Comparison of ENCODE assay signal across 1 cellular context in the genomic region with DNA sequence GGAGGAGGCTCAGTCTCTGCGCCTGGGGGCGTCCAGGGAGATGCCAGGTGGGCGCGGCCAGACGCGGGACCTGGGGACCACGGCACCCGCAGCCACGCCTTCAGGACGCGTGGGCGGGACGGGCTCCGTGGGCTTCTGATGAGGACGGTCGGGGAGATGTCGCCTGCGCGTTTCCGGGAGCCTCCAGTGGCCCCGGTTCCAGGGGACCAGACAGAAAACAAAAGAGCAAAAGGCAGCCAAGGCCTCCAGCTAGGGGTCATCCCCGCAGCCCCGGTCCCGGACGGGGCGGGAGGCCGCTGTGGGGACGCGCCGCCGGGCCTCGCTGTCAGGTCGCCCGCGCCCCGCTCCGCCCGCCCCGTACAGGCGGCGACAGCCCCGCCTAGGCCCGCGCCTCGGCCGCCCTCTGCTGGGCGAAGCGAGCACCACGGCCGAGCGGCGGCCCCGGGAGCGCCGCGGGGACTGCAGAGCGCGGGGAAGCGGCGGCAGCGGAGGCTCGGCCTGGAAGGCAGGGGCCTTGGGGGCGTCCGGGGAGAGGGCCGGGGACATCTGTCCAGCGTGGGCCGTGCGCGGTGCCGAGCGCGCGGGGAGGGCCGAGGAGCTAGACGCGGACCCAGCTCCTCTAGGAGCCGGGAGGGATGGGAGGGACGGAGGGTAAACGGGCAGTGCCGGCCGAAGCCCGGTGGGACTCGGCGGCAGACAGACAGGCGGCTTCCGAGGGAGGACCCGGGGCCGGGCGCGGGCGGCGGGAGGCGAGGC.
TF ChIP-seq lines count a peak whose summit lies in the region.

No MANE protein-coding gene starts in this region.

TF ChIP-seq in K562, 482 proteins besides CTCF, POLR2A, EP300 and RAD21 (continued from another document and continues in another):
- TF ChIP-seq, protein P1, sequence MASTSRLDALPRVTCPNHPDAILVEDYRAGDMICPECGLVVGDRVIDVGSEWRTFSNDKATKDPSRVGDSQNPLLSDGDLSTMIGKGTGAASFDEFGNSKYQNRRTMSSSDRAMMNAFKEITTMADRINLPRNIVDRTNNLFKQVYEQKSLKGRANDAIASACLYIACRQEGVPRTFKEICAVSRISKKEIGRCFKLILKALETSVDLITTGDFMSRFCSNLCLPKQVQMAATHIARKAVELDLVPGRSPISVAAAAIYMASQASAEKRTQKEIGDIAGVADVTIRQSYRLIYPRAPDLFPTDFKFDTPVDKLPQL (IDR thresholded peaks at IDR 0.05; ENCODE audit: extremely low read depth, insufficient read length), result no peak
- TF ChIP-seq GATAD2B (IDR thresholded peaks at IDR 0.05; ENCODE audit: borderline replicate concordance), result peak; percentile 96
- TF ChIP-seq, protein P2, sequence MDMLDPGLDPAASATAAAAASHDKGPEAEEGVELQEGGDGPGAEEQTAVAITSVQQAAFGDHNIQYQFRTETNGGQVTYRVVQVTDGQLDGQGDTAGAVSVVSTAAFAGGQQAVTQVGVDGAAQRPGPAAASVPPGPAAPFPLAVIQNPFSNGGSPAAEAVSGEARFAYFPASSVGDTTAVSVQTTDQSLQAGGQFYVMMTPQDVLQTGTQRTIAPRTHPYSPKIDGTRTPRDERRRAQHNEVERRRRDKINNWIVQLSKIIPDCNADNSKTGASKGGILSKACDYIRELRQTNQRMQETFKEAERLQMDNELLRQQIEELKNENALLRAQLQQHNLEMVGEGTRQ (CRISPR knock-in tag; IDR thresholded peaks at IDR 0.05), result no peak
- TF ChIP-seq, protein P3, sequence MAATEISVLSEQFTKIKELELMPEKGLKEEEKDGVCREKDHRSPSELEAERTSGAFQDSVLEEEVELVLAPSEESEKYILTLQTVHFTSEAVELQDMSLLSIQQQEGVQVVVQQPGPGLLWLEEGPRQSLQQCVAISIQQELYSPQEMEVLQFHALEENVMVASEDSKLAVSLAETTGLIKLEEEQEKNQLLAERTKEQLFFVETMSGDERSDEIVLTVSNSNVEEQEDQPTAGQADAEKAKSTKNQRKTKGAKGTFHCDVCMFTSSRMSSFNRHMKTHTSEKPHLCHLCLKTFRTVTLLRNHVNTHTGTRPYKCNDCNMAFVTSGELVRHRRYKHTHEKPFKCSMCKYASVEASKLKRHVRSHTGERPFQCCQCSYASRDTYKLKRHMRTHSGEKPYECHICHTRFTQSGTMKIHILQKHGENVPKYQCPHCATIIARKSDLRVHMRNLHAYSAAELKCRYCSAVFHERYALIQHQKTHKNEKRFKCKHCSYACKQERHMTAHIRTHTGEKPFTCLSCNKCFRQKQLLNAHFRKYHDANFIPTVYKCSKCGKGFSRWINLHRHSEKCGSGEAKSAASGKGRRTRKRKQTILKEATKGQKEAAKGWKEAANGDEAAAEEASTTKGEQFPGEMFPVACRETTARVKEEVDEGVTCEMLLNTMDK (IDR thresholded peaks at IDR 0.05; ENCODE audit: borderline replicate concordance, insufficient read depth, low read depth, low read length, poor library complexity, severe bottlenecking), result peak; percentile 89
- TF ChIP-seq CEBPB (tag; IDR thresholded peaks at IDR 0.05), result no peak
- no peak for TF ChIP-seq ZNF717 (CRISPR knock-in tag; IDR thresholded peaks at IDR 0.05)
- no peak for TF ChIP-seq FOXM1 (IDR thresholded peaks at IDR 0.05; ENCODE audit: low read depth)
- no peak for TF ChIP-seq FOXM1 (CRISPR knock-in tag; IDR thresholded peaks at IDR 0.05; ENCODE audit: low read depth)
- TF ChIP-seq PPARD (CRISPR knock-in tag; IDR thresholded peaks at IDR 0.05), result no peak
- TF ChIP-seq, protein P4, sequence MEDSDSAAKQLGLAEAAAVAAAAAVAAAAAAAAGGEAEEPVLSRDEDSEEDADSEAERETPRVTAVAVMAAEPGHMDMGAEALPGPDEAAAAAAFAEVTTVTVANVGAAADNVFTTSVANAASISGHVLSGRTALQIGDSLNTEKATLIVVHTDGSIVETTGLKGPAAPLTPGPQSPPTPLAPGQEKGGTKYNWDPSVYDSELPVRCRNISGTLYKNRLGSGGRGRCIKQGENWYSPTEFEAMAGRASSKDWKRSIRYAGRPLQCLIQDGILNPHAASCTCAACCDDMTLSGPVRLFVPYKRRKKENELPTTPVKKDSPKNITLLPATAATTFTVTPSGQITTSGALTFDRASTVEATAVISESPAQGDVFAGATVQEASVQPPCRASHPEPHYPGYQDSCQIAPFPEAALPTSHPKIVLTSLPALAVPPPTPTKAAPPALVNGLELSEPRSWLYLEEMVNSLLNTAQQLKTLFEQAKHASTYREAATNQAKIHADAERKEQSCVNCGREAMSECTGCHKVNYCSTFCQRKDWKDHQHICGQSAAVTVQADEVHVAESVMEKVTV (CRISPR knock-in tag; IDR thresholded peaks at IDR 0.05), result no peak
- TF ChIP-seq, protein P5, sequence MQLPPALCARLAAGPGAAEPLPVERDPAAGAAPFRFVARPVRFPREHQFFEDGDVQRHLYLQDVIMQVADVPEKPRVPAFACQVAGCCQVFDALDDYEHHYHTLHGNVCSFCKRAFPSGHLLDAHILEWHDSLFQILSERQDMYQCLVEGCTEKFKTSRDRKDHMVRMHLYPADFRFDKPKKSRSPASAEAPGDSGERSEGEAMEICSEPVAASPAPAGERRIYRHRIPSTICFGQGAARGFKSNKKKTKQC (CRISPR knock-in tag; IDR thresholded peaks at IDR 0.05), result 0 out of 2 replicates have a peak, but pooled peaks have one; percentile 83
- TF ChIP-seq, protein P6, sequence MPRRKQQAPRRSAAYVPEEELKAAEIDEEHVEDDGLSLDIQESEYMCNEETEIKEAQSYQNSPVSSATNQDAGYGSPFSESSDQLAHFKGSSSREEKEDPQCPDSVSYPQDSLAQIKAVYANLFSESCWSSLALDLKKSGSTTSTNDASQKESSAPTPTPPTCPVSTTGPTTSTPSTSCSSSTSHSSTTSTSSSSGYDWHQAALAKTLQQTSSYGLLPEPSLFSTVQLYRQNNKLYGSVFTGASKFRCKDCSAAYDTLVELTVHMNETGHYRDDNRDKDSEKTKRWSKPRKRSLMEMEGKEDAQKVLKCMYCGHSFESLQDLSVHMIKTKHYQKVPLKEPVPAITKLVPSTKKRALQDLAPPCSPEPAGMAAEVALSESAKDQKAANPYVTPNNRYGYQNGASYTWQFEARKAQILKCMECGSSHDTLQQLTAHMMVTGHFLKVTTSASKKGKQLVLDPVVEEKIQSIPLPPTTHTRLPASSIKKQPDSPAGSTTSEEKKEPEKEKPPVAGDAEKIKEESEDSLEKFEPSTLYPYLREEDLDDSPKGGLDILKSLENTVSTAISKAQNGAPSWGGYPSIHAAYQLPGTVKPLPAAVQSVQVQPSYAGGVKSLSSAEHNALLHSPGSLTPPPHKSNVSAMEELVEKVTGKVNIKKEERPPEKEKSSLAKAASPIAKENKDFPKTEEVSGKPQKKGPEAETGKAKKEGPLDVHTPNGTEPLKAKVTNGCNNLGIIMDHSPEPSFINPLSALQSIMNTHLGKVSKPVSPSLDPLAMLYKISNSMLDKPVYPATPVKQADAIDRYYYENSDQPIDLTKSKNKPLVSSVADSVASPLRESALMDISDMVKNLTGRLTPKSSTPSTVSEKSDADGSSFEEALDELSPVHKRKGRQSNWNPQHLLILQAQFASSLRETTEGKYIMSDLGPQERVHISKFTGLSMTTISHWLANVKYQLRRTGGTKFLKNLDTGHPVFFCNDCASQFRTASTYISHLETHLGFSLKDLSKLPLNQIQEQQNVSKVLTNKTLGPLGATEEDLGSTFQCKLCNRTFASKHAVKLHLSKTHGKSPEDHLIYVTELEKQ (CRISPR knock-in tag; IDR thresholded peaks at IDR 0.05), result no peak
- TF ChIP-seq, protein P7, sequence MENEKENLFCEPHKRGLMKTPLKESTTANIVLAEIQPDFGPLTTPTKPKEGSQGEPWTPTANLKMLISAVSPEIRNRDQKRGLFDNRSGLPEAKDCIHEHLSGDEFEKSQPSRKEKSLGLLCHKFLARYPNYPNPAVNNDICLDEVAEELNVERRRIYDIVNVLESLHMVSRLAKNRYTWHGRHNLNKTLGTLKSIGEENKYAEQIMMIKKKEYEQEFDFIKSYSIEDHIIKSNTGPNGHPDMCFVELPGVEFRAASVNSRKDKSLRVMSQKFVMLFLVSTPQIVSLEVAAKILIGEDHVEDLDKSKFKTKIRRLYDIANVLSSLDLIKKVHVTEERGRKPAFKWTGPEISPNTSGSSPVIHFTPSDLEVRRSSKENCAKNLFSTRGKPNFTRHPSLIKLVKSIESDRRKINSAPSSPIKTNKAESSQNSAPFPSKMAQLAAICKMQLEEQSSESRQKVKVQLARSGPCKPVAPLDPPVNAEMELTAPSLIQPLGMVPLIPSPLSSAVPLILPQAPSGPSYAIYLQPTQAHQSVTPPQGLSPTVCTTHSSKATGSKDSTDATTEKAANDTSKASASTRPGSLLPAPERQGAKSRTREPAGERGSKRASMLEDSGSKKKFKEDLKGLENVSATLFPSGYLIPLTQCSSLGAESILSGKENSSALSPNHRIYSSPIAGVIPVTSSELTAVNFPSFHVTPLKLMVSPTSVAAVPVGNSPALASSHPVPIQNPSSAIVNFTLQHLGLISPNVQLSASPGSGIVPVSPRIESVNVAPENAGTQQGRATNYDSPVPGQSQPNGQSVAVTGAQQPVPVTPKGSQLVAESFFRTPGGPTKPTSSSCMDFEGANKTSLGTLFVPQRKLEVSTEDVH (IDR thresholded peaks at IDR 0.05; ENCODE audit: low read depth, partially characterized antibody), result no peak
- no peak for TF ChIP-seq RAD51 (IDR thresholded peaks at IDR 0.05; ENCODE audit: borderline replicate concordance, low read depth)
- peak; percentile 93 for TF ChIP-seq ZFX (CRISPR knock-in tag; IDR thresholded peaks at IDR 0.05)
- no peak for TF ChIP-seq SMAD1 (IDR thresholded peaks at IDR 0.05; ENCODE audit: low read depth, low read length, partially characterized antibody)
- TF ChIP-seq ZNF445 (CRISPR knock-in tag; IDR thresholded peaks at IDR 0.05; ENCODE audit: low read depth), result no peak
- peak; percentile 35; the same call in 1 of the 2 replicates for TF ChIP-seq CREB1 (IDR thresholded peaks at IDR 0.05)
- TF ChIP-seq CREB1 (CRISPR knock-in tag; IDR thresholded peaks at IDR 0.05), result no peak
- no peak for TF ChIP-seq TEAD2 (tag; IDR thresholded peaks at IDR 0.05)
- TF ChIP-seq NUFIP1 (IDR thresholded peaks at IDR 0.05; ENCODE audit: partially characterized antibody), result no peak
- TF ChIP-seq ZNF76 (CRISPR knock-in tag; IDR thresholded peaks at IDR 0.05; ENCODE audit: borderline replicate concordance), result no peak
- no peak for TF ChIP-seq SPI1 (IDR thresholded peaks at IDR 0.05; ENCODE audit: borderline replicate concordance, low read depth, low read length)
- peak; percentile 97 for TF ChIP-seq EGR1 (conservative IDR thresholded peaks at IDR 0.05)
- no peak for TF ChIP-seq RNF2 (IDR thresholded peaks at IDR 0.05)
- TF ChIP-seq SMAD3 (CRISPR knock-in tag; conservative IDR thresholded peaks at IDR 0.05), result no peak
- TF ChIP-seq, protein P8, sequence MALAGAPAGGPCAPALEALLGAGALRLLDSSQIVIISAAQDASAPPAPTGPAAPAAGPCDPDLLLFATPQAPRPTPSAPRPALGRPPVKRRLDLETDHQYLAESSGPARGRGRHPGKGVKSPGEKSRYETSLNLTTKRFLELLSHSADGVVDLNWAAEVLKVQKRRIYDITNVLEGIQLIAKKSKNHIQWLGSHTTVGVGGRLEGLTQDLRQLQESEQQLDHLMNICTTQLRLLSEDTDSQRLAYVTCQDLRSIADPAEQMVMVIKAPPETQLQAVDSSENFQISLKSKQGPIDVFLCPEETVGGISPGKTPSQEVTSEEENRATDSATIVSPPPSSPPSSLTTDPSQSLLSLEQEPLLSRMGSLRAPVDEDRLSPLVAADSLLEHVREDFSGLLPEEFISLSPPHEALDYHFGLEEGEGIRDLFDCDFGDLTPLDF (CRISPR knock-in tag; IDR thresholded peaks at IDR 0.05), result 0 out of 2 replicates have a peak, but pooled peaks have one; percentile 33
- peak; percentile 46; the same call in 1 of the 2 replicates for TF ChIP-seq SUPT5H (IDR thresholded peaks at IDR 0.05)
- peak; percentile 47 for TF ChIP-seq PCBP1 (IDR thresholded peaks at IDR 0.05; ENCODE audit: low read depth, low read length, poor library complexity, severe bottlenecking)
- TF ChIP-seq, protein P9, sequence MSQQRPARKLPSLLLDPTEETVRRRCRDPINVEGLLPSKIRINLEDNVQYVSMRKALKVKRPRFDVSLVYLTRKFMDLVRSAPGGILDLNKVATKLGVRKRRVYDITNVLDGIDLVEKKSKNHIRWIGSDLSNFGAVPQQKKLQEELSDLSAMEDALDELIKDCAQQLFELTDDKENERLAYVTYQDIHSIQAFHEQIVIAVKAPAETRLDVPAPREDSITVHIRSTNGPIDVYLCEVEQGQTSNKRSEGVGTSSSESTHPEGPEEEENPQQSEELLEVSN (IDR thresholded peaks at IDR 0.05; ENCODE audit: borderline replicate concordance in 1 of 2, extremely low read depth in 1 of 2, insufficient read depth in 1 of 2, insufficient read length in 1 of 2, low read depth in 1 of 2, low read length in 1 of 2, poor library complexity in 1 of 2, severe bottlenecking in 1 of 2), result peak; percentile 42 to 79
- no peak for TF ChIP-seq ZNF143 (CRISPR knock-in tag; IDR thresholded peaks at IDR 0.05)
- TF ChIP-seq SNIP1 (IDR thresholded peaks at IDR 0.05; ENCODE audit: low read depth), result no peak
- peak; percentile 31 for TF ChIP-seq TBP (optimal IDR thresholded peaks at IDR 0.05; ENCODE audit: low read depth, low read length)
- TF ChIP-seq PHF20 (IDR thresholded peaks at IDR 0.05; ENCODE audit: partially characterized antibody), result peak; percentile 71
- 0 out of 2 replicates have a peak, but pooled peaks have one; percentile 14 for TF ChIP-seq ZBTB17 (CRISPR knock-in tag; IDR thresholded peaks at IDR 0.05)
- no peak for TF ChIP-seq SRF (CRISPR knock-in tag; IDR thresholded peaks at IDR 0.05)
- TF ChIP-seq ZNF766 (CRISPR knock-in tag; conservative IDR thresholded peaks at IDR 0.05), result no peak
- no peak for TF ChIP-seq ASH1L (IDR thresholded peaks at IDR 0.05; ENCODE audit: borderline replicate concordance, low read depth, partially characterized antibody)
- no peak for TF ChIP-seq KLF13 (tag; IDR thresholded peaks at IDR 0.05; ENCODE audit: borderline replicate concordance, low read depth)
- TF ChIP-seq, protein P10, sequence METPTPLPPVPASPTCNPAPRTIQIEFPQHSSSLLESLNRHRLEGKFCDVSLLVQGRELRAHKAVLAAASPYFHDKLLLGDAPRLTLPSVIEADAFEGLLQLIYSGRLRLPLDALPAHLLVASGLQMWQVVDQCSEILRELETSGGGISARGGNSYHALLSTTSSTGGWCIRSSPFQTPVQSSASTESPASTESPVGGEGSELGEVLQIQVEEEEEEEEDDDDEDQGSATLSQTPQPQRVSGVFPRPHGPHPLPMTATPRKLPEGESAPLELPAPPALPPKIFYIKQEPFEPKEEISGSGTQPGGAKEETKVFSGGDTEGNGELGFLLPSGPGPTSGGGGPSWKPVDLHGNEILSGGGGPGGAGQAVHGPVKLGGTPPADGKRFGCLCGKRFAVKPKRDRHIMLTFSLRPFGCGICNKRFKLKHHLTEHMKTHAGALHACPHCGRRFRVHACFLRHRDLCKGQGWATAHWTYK (CRISPR knock-in tag; IDR thresholded peaks at IDR 0.05), result peak; percentile 40; the same call in 1 of the 2 replicates
- no peak for TF ChIP-seq ELF4 (CRISPR knock-in tag; IDR thresholded peaks at IDR 0.05)
- no peak for TF ChIP-seq ZNF699 (CRISPR knock-in tag; IDR thresholded peaks at IDR 0.05; ENCODE audit: insufficient replicate concordance)
- peak; percentile 53 to 92; a peak in 3 of 4 replicates for TF ChIP-seq NONO (IDR thresholded peaks at IDR 0.05; ENCODE audit: low read depth in 2 of 2, low read length in 1 of 2)
